8 cellular contexts compared by ENCODE assay signal in the genomic region with DNA sequence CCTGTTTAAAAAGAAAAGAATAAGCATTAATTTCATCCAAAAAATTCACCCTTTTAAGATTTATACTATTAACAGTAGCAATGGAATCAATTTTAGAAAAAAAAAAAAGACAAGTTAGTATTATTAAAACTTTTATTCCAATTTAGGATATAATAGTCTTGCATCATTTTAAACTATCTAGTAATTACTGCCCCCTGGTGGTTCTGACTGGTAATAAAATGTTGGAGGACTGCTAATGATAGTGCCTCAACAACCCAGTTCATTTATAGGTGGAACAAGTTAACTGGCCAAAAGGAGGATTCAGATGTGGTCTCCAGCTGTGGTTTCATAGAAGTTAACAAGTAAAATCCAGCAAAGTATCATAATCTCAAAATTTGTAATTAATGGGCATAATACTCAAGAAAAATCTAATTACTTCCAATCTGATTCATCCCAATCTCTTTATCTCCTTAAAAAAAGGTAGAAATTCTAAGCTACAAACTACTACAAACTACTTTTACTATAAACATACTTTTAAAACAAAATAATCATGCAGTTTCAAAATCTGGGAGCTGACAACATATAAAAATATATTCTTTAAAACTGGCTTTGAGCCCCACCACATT. TPM values are rescaled to one million over a fixed set of nuclear protein-coding genes. Genes with fewer than 3 reads are reported as not detected.
DNase-seq lines count a peak whose midpoint lies in the region; ATAC-seq and TF ChIP-seq lines count a peak whose summit lies in the region.

No MANE protein-coding gene starts in this region.

- no peak overlapping the region for H2AFZ ChIP-seq in neural progenitor cell (replicated peaks)

- H3K36me3 ChIP-seq in neural progenitor cell, result no peaks in the 10 kb centered on the region

- H3K4me1 ChIP-seq in neural progenitor cell, result no peaks in the 10 kb centered on the region

- no peaks in the 10 kb centered on the region for H3K4me1 Mint-ChIP-seq in neural progenitor cell

- no peaks in the 10 kb centered on the region for H3K27me3 ChIP-seq in neural progenitor cell

- H3K9me3 Mint-ChIP-seq in neural progenitor cell, result no peaks in the 10 kb centered on the region

- no peaks in the 10 kb centered on the region for H4K20me1 ChIP-seq in neural progenitor cell (ENCODE audit: low read depth)

- no peak overlapping the region for H3K4me2 ChIP-seq in neural progenitor cell

- no peaks in the 10 kb centered on the region for H3K79me2 ChIP-seq in neural progenitor cell (ENCODE audit: low read depth)

- H3K9ac ChIP-seq in neural progenitor cell, result no peak overlapping the region

- H3K4me3 ChIP-seq in neural progenitor cell, result no peak overlapping the region

- peak; percentile 74 for DNase-seq in COR-L47 (lab: John Stamatoyannopoulos, UW)
- DNase-seq in NCI-H345 (lab: John Stamatoyannopoulos, UW), result peak; percentile 56
- DNase-seq in activated CD4-positive, CD25-positive, alpha-beta regulatory T cell treated with anti-CD3 and anti-CD28 coated beads, Interleukin-2, amount 50 U/mL, for 16 hours (ENCODE audit: low read depth, low spot score), result peak; percentile 49
- peak; percentile 35 for DNase-seq in fibroblast of gingiva (ENCODE audit: low read depth)
- DNase-seq in neural progenitor cell (ENCODE audit: low spot score), result peak; percentile 78
- DNase-seq in cerebellar nuclear complex (lab: John Stamatoyannopoulos, UW), result no peak

- H3K27ac Mint-ChIP-seq in neural progenitor cell, result no peak overlapping the region

- peaks cover 2% of the 10 kb centered on the region for H3F3A ChIP-seq in neural progenitor cell (ENCODE audit: low read depth)

- no peaks in the 10 kb centered on the region for H3K9me3 ChIP-seq in neural progenitor cell (ENCODE audit: low read depth)

- H3K27ac ChIP-seq in neural progenitor cell, result no peak overlapping the region

- H3K4me3 Mint-ChIP-seq in neural progenitor cell, result no peak overlapping the region

- peak; percentile 87 for TF ChIP-seq CTCF in neural progenitor cell (IDR thresholded peaks at IDR 0.05)

- peaks cover 8% of the 10 kb centered on the region for H3K36me3 Mint-ChIP-seq in neural progenitor cell

- no peaks in the 10 kb centered on the region for H3K27me3 Mint-ChIP-seq in neural progenitor cell (ENCODE audit: insufficient read depth, low read depth)

- ATAC-seq in GM18873 (IDR thresholded peaks at IDR 0.05; ENCODE audit: low FRiP score, unreplicated experiment) (peak; percentile 75), HG03108 (IDR thresholded peaks at IDR 0.05; ENCODE audit: unreplicated experiment) (peak; percentile 57)

RNA-seq across cellular contexts. Expression of gene WDR49, which starts 30.7 kb away (rescaled TPM):
- total RNA-seq in neural progenitor cell (ENCODE audit: low replicate concordance), result 0.25 TPM in 1 of 2 replicates, not detected in the other

RNA-seq across cellular contexts. Expression of gene PDCD10, which starts 50.2 kb away (rescaled TPM):
- total RNA-seq in neural progenitor cell (ENCODE audit: low replicate concordance), result 63.9 and 117 TPM in 2 replicates

RNA-seq across cellular contexts. Expression of gene SERPINI1, which starts 51.0 kb away (rescaled TPM):
- total RNA-seq in neural progenitor cell (ENCODE audit: low replicate concordance), result 8.9 and 9.0 TPM in 2 replicates

Comparison
In these comparisons a context has a peak if more than half of its experiments do, and no peak if none do; other contexts are left out.
1. DNase-seq: peak in COR-L47 (single experiment), NCI-H345 (single experiment), activated CD4-positive, CD25-positive, alpha-beta regulatory T cell treated with anti-CD3 and anti-CD28 coated beads, Interleukin-2, amount 50 U/mL, for 16 hours (single experiment), fibroblast of gingiva (single experiment) and neural progenitor cell (single experiment); none in cerebellar nuclear complex (0 of 2).